ENCODE assay signal across 8 cellular contexts in the genomic region with DNA sequence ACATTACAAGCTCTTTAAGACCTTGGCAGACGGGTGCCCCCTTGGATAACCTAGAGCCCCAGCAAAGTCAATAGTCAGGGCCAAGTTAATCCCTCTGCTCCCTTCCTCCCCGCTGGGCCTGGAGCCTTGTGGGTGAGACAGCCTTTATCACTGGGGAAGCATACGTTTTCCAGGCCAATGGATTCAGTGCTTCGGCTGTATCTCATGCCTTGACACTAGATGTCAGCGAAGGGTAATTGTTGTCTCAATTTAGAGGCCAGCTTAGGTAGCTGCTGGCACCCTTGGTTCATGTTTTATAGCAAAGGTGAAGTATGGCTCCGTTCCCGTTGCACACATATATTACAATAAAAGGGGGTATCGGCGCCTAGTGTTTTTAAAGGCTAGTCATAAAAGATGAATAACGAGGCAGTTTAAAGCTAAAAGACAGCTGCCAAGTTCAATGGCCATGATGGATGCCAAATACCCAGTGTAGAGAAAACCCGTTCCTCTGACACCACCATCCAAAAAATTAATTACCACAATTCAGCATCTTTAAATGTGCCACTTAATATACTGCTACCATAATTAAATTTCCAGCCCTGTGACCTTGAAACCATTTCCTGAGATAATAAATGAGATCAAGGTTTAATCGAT.
DNase-seq lines count a peak whose midpoint lies in the region; ATAC-seq, FAIRE-seq and TF ChIP-seq lines count a peak whose summit lies in the region.

No MANE protein-coding gene starts in this region.

- no peaks in the 10 kb centered on the region for H3K4me1 ChIP-seq in OCI-LY1 (ENCODE audit: insufficient read depth, low read length, severe bottlenecking)

- no peaks in the 10 kb centered on the region for H3K4me1 Mint-ChIP-seq in activated T-cell treated with anti-CD3 and anti-CD28 coated beads, Interleukin-2, amount 50 U/mL, for 24 hours (ENCODE audit: low read depth)

- no peak overlapping the region for H3K4me3 Mint-ChIP-seq in activated T-cell treated with anti-CD3 and anti-CD28 coated beads, Interleukin-2, amount 50 U/mL, for 24 hours

- H3K79me2 ChIP-seq in OCI-LY1 (ENCODE audit: insufficient read depth, low read length), result no peaks in the 10 kb centered on the region

- FAIRE-seq in HTR-8/SVneo (lab: Jason Lieb, UNC), result no peak

- H3K9me3 ChIP-seq in OCI-LY1 (ENCODE audit: low read length), result 0 out of 2 replicates have a peak, but pooled peaks cover 4% of the 10 kb centered on the region

- H3K9me2 ChIP-seq in OCI-LY1 (ENCODE audit: low read depth, low read length), result no peaks in the 10 kb centered on the region

- H3K36me3 Mint-ChIP-seq in activated T-cell treated with anti-CD3 and anti-CD28 coated beads, Interleukin-2, amount 50 U/mL, for 24 hours (ENCODE audit: low read depth), result no peaks in the 10 kb centered on the region

- H3K9me3 Mint-ChIP-seq in activated T-cell treated with anti-CD3 and anti-CD28 coated beads, Interleukin-2, amount 50 U/mL, for 24 hours, result peaks cover 11% of the 10 kb centered on the region

- DNase-seq in AG09319 (ENCODE audit: extremely low read depth, low read depth) (no peak), HTR-8/SVneo (ENCODE audit: insufficient read length, low spot score) (peak; percentile 43), foreskin melanocyte (peak; percentile 2), SKM-1 (lab: John Stamatoyannopoulos, UW; ENCODE audit: unreplicated experiment) (no peak)
- DNase-seq in activated T-cell treated with anti-CD3 and anti-CD28 coated beads, Interleukin-2, amount 50 U/mL, for 24 hours, result no peak
- no peak for DNase-seq in effector CD4-positive, alpha-beta T cell

- no peak for ATAC-seq in HG03108 (IDR thresholded peaks at IDR 0.05; ENCODE audit: unreplicated experiment)

- H3K4me2 ChIP-seq in OCI-LY1 (ENCODE audit: low read length), result no peak overlapping the region

- no peak overlapping the region for H3K27ac Mint-ChIP-seq in activated T-cell treated with anti-CD3 and anti-CD28 coated beads, Interleukin-2, amount 50 U/mL, for 24 hours

- no peak overlapping the region for H3K4me3 ChIP-seq in OCI-LY1 (ENCODE audit: low read depth, low read length, poor library complexity, severe bottlenecking)

- no peak overlapping the region for H3K27ac ChIP-seq in OCI-LY1 (ENCODE audit: low read depth, low read length, poor library complexity, severe bottlenecking)

- H3K27me3 Mint-ChIP-seq in activated T-cell treated with anti-CD3 and anti-CD28 coated beads, Interleukin-2, amount 50 U/mL, for 24 hours, result peaks cover 23% of the 10 kb centered on the region

- H4K20me1 ChIP-seq in OCI-LY1 (ENCODE audit: insufficient read depth, low read length), result no peaks in the 10 kb centered on the region

- H3K36me3 ChIP-seq in OCI-LY1 (ENCODE audit: insufficient read depth, low read length), result no peaks in the 10 kb centered on the region

- peak; percentile 30 for TF ChIP-seq CTCF in AG09319 (IDR thresholded peaks at IDR 0.05; ENCODE audit: low read depth, low read length)
- peak; percentile 8; the same call in 1 of the 2 replicates for TF ChIP-seq CTCF in OCI-LY1 (IDR thresholded peaks at IDR 0.05; ENCODE audit: low read length)

- no peak overlapping the region for H3K9ac ChIP-seq in OCI-LY1 (ENCODE audit: low read length)

- peaks cover 3% of the 10 kb centered on the region; the same call in 1 of the 2 replicates for H3K27me3 ChIP-seq in OCI-LY1 (ENCODE audit: insufficient read depth, low read length)

- H3F3A ChIP-seq in OCI-LY1 (ENCODE audit: insufficient read depth, low read length), result no peaks in the 10 kb centered on the region

- H2AFZ ChIP-seq in OCI-LY1 (ENCODE audit: low read length), result no peak overlapping the region

Comparison
In these comparisons a context has a peak if more than half of its experiments do, and no peak if none do; other contexts are left out.
1. DNase-seq: peak in HTR-8/SVneo (single experiment) and foreskin melanocyte (single experiment); none in AG09319 (single experiment), activated T-cell treated with anti-CD3 and anti-CD28 coated beads, Interleukin-2, amount 50 U/mL, for 24 hours (single experiment), SKM-1 (single experiment) and effector CD4-positive, alpha-beta T cell (single experiment).